Comparison of ENCODE assay signal across 1 cellular context in genomic region chr3:50359760-50360110, GRCh38.
TF ChIP-seq lines count a peak whose summit lies in the region.

No MANE protein-coding gene starts in this region.

TF ChIP-seq in GM12878, 131 proteins besides CTCF, POLR2A, EP300 and RAD21:
- no peak for TF ChIP-seq RELB (IDR thresholded peaks at IDR 0.05; ENCODE audit: low read depth)
- no peak for TF ChIP-seq ATF2 (IDR thresholded peaks at IDR 0.05; ENCODE audit: low read length)
- TF ChIP-seq TCF7 (IDR thresholded peaks at IDR 0.05; ENCODE audit: borderline replicate concordance): no peak
- no peak for TF ChIP-seq ZBTB33 (IDR thresholded peaks at IDR 0.05)
- TF ChIP-seq FOXM1 (IDR thresholded peaks at IDR 0.05; ENCODE audit: low read depth, low read length): no peak
- TF ChIP-seq WRNIP1 (IDR thresholded peaks at IDR 0.05; ENCODE audit: borderline replicate concordance, low read depth, low read length): no peak
- TF ChIP-seq BACH1 (IDR thresholded peaks at IDR 0.05; ENCODE audit: borderline replicate concordance): no peak
- TF ChIP-seq ZNF274 (IDR thresholded peaks at IDR 0.05; ENCODE audit: insufficient read depth, insufficient read length): no peak
- no peak for TF ChIP-seq NFYA (IDR thresholded peaks at IDR 0.05; ENCODE audit: borderline replicate concordance, low read depth, low read length)
- TF ChIP-seq MTA2 (IDR thresholded peaks at IDR 0.05; ENCODE audit: low read depth): no peak
- TF ChIP-seq NR2C1 (IDR thresholded peaks at IDR 0.05): no peak
- no peak for TF ChIP-seq ZNF622 (IDR thresholded peaks at IDR 0.05)
- TF ChIP-seq ZBED1 (IDR thresholded peaks at IDR 0.05; ENCODE audit: borderline replicate concordance): no peak
- TF ChIP-seq IKZF2 (IDR thresholded peaks at IDR 0.05): no peak
- TF ChIP-seq CHD2 (IDR thresholded peaks at IDR 0.05; ENCODE audit: borderline replicate concordance, low read depth, low read length): no peak
- TF ChIP-seq ZNF207 (IDR thresholded peaks at IDR 0.05; ENCODE audit: borderline replicate concordance): no peak; the same call in 1 of the 2 replicates
- no peak for TF ChIP-seq ZBTB40 (IDR thresholded peaks at IDR 0.05; ENCODE audit: borderline replicate concordance)
- no peak for TF ChIP-seq GABPA (IDR thresholded peaks at IDR 0.05; ENCODE audit: low read depth)
- TF ChIP-seq NFXL1 (IDR thresholded peaks at IDR 0.05; ENCODE audit: borderline replicate concordance): no peak
- TF ChIP-seq IRF4 (IDR thresholded peaks at IDR 0.05; ENCODE audit: low read depth, low read length): no peak
